15 cellular contexts compared by ENCODE assay signal in the genomic region with DNA sequence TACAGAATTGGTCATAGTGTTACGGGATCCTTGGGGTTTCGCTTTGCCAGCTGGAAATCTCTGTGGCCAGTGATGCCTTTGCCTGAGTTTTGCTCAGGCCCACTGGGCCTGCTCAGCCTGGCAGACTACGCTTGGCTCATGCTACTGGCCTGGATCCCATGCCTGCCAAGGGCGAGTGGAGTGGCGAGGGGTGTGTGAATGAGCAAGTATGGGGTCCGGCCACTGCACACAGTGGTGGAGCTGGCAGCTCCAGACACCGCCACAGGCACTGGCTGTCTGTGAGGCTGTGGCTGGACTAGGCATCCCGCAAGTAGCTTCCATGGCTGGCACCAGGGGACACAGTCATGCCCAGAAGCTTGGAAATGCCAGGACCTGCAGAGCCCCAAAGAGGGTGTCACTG.
DNase-seq lines count a peak whose midpoint lies in the region; ATAC-seq and TF ChIP-seq lines count a peak whose summit lies in the region.
"Had no signal": no experiment of that assay in that cellular context is flagged by ENCODE, and none has a peak within 500 bp of the region (broad histone marks: within the 10 kb centered on the region; RNA-seq: fewer than 3 reads in every experiment).

No MANE protein-coding gene starts in this region.

- no peak overlapping the region for H3K14ac ChIP-seq in mesenchymal stem cell (ENCODE audit: low read length in 2 of 2)

- H3K4me1 ChIP-seq in mesenchymal stem cell (ENCODE audit: control insufficient read depth, insufficient read depth, low read depth, low read length) (peaks cover 3% of the 10 kb centered on the region), Caco-2 (peaks cover 7% of the 10 kb centered on the region)
- H3K4me1 ChIP-seq in CD8-positive, alpha-beta memory T cell (ENCODE audit: insufficient read depth, low read length): no peaks in the 10 kb centered on the region

- H2AK5ac ChIP-seq in mesenchymal stem cell (ENCODE audit: low read length, severe bottlenecking): no peak overlapping the region

- H3K4ac ChIP-seq in mesenchymal stem cell (ENCODE audit: low read depth in 1 of 2, low read length in 2 of 2): no peak overlapping the region

- no peak overlapping the region for H3K23ac ChIP-seq in mesenchymal stem cell (ENCODE audit: low read length in 2 of 2)

- H3K18ac ChIP-seq in mesenchymal stem cell (ENCODE audit: low read depth in 1 of 2, low read length in 2 of 2): peak overlapping the region in 1 of 2 experiments; percentile 13

- H3K4me2 ChIP-seq in mesenchymal stem cell (ENCODE audit: low read length, poor library complexity, severe bottlenecking): no peak overlapping the region

- H3K9me3 ChIP-seq in mesenchymal stem cell (ENCODE audit: control insufficient read depth, low read length): no peaks in the 10 kb centered on the region
- no peaks in the 10 kb centered on the region for H3K9me3 ChIP-seq in Caco-2
- no peaks in the 10 kb centered on the region for H3K9me3 ChIP-seq in CD8-positive, alpha-beta memory T cell (ENCODE audit: low read length)

- no peak overlapping the region for H2AFZ ChIP-seq in mesenchymal stem cell (ENCODE audit: low read depth, low read length)

- H3K36me3 ChIP-seq in mesenchymal stem cell (ENCODE audit: control insufficient read depth in 1 of 2, insufficient read depth in 2 of 2, low read depth in 1 of 2, low read length in 2 of 2) (no peaks in the 10 kb centered on the region), Caco-2 (ENCODE audit: control insufficient read depth, insufficient read depth, low read length) (no peaks in the 10 kb centered on the region)
- no peaks in the 10 kb centered on the region for H3K36me3 ChIP-seq in CD8-positive, alpha-beta memory T cell (ENCODE audit: insufficient read depth, low read length)

- peak overlapping the region; percentile 38 to 51 for H2BK12ac ChIP-seq in mesenchymal stem cell (ENCODE audit: low read length in 2 of 2)

- no peak overlapping the region for H2BK120ac ChIP-seq in mesenchymal stem cell (ENCODE audit: low read depth, low read length)

- H3K27me3 ChIP-seq in mesenchymal stem cell (ENCODE audit: control insufficient read depth in 1 of 2, insufficient read depth in 1 of 2, low read length in 2 of 2) (no peaks in the 10 kb centered on the region), Caco-2 (replicated peaks; ENCODE audit: control insufficient read depth, insufficient read depth, low read length) (no peaks in the 10 kb centered on the region)
- H3K27me3 ChIP-seq in CD8-positive, alpha-beta memory T cell (ENCODE audit: insufficient read depth, low read length, poor library complexity, severe bottlenecking): no peaks in the 10 kb centered on the region

- no peak overlapping the region for H3K9ac ChIP-seq in mesenchymal stem cell (ENCODE audit: low read length)

- peaks cover 10% of the 10 kb centered on the region for H3K27me3 Mint-ChIP-seq in stimulated activated memory B cell treated with anti-CD40 and anti-IgM and Interleukin-4, amounts not matched to agents 10 μg/mL and 1 μg/mL and 100 μg/mL, for 72 hours
- H3K27me3 Mint-ChIP-seq in Caco-2 (ENCODE audit: insufficient read depth, unreplicated experiment): no peaks in the 10 kb centered on the region
- H3K27me3 Mint-ChIP-seq in CD8-positive, alpha-beta memory T cell: peaks cover 2 to 9% of the 10 kb centered on the region in 2 donors

- BruUV-seq in Caco-2 (replicated peaks; lab: Mats Ljungman, UMichigan): no TSS peak

- H3K4me1 Mint-ChIP-seq in stimulated activated memory B cell treated with anti-CD40 and anti-IgM and Interleukin-4, amounts not matched to agents 10 μg/mL and 1 μg/mL and 100 μg/mL, for 72 hours: no peaks in the 10 kb centered on the region
- peaks cover 8% of the 10 kb centered on the region for H3K4me1 Mint-ChIP-seq in Caco-2 (ENCODE audit: low read depth, unreplicated experiment)
- H3K4me1 Mint-ChIP-seq in CD8-positive, alpha-beta memory T cell: peaks cover 0 to 7% (median 0%) of the 10 kb centered on the region in 3 donors

- peak; percentile 66 for DNase-seq in Ammon's horn (ENCODE audit: low spot score)
- DNase-seq in anterior cingulate cortex (lab: John Stamatoyannopoulos, UW): peak in 44 of 58 donors; percentile 8 to 81 (median 47)
- DNase-seq in mesenchymal stem cell: no peak
- DNase-seq in Caco-2: no peak
- no peak for DNase-seq in kidney tubule cell (ENCODE audit: low spot score)
- DNase-seq in CD8-positive, alpha-beta memory T cell: no peak
- DNase-seq: COR-L47, EL, H9, NCI-H1417 treated with DMSO at 0.1 percent for 48 hours, NCI-H2029 treated with DMSO at 0.1 percent for 48 hours, NCI-H774, PC-3 had no signal

- H3K27ac Mint-ChIP-seq in stimulated activated memory B cell treated with anti-CD40 and anti-IgM and Interleukin-4, amounts not matched to agents 10 μg/mL and 1 μg/mL and 100 μg/mL, for 72 hours: no peak overlapping the region
- no peak overlapping the region for H3K27ac Mint-ChIP-seq in Caco-2 (ENCODE audit: unreplicated experiment)
- no peak overlapping the region for H3K27ac Mint-ChIP-seq in CD8-positive, alpha-beta memory T cell

- H3K36me3 Mint-ChIP-seq in stimulated activated memory B cell treated with anti-CD40 and anti-IgM and Interleukin-4, amounts not matched to agents 10 μg/mL and 1 μg/mL and 100 μg/mL, for 72 hours: no peaks in the 10 kb centered on the region
- H3K36me3 Mint-ChIP-seq in Caco-2 (ENCODE audit: insufficient read depth, unreplicated experiment): no peaks in the 10 kb centered on the region
- no peaks in the 10 kb centered on the region for H3K36me3 Mint-ChIP-seq in CD8-positive, alpha-beta memory T cell

- peak overlapping the region; percentile 53 for H4K91ac ChIP-seq in mesenchymal stem cell (ENCODE audit: low read length)

- intact Hi-C loops in Caco-2 (cut with micrococcal nuclease; ENCODE audit: unreplicated experiment): no loop called here

- peak; percentile 5 for ATAC-seq in stimulated activated memory B cell treated with anti-CD40 and anti-IgM and Interleukin-4, amounts not matched to agents 10 μg/mL and 1 μg/mL and 100 μg/mL, for 72 hours
- ATAC-seq: PC-3 had no signal

- no peak overlapping the region for H2BK5ac ChIP-seq in mesenchymal stem cell (ENCODE audit: low read depth, low read length, poor library complexity, severe bottlenecking)

- no peak overlapping the region for H3K4me3 Mint-ChIP-seq in stimulated activated memory B cell treated with anti-CD40 and anti-IgM and Interleukin-4, amounts not matched to agents 10 μg/mL and 1 μg/mL and 100 μg/mL, for 72 hours
- H3K4me3 Mint-ChIP-seq in Caco-2 (ENCODE audit: unreplicated experiment): no peak overlapping the region
- H3K4me3 Mint-ChIP-seq in CD8-positive, alpha-beta memory T cell: no peak overlapping the region
- H3K4me3 Mint-ChIP-seq: H9 had no signal

- H4K8ac ChIP-seq in mesenchymal stem cell (ENCODE audit: low read length): no peak overlapping the region

- no peak overlapping the region for H3K4me3 ChIP-seq in mesenchymal stem cell (ENCODE audit: insufficient read depth in 1 of 2, low read depth in 1 of 2, low read length in 2 of 2)
- H3K4me3 ChIP-seq in Caco-2 (ENCODE audit: low read depth, low read length): no peak overlapping the region
- H3K4me3 ChIP-seq in CD8-positive, alpha-beta memory T cell (ENCODE audit: low read length): no peak overlapping the region

- H2BK15ac ChIP-seq in mesenchymal stem cell (ENCODE audit: low read depth, poor library complexity, severe bottlenecking): peak overlapping the region; percentile 82

- CTCF ChIA-PET in Caco-2 (lab: Charles Lee): no interaction called here
- CTCF ChIA-PET in CD8-positive, alpha-beta memory T cell (lab: Charles Lee): interaction anchor here (1.0 kb wide), 1 partner anchor 21 kb away, joined by 3 read pairs; no protein-coding TSS in a partner anchor

- H3K9me3 Mint-ChIP-seq in stimulated activated memory B cell treated with anti-CD40 and anti-IgM and Interleukin-4, amounts not matched to agents 10 μg/mL and 1 μg/mL and 100 μg/mL, for 72 hours: peaks cover 4% of the 10 kb centered on the region
- peaks cover 7% of the 10 kb centered on the region for H3K9me3 Mint-ChIP-seq in Caco-2 (ENCODE audit: unreplicated experiment)
- peaks cover 0 to under 1% (median 0%) of the 10 kb centered on the region in 5 donors for H3K9me3 Mint-ChIP-seq in CD8-positive, alpha-beta memory T cell

- WGBS in mesenchymal stem cell: 98% methylated on average over 8 of the region's 8 CpGs

- POLR2A ChIA-PET in Caco-2 (lab: Charles Lee): no interaction called here
- POLR2A ChIA-PET in CD8-positive, alpha-beta memory T cell (lab: Charles Lee): no interaction called here

- no peak for TF ChIP-seq CTCF in Caco-2 (IDR thresholded peaks at IDR 0.05; ENCODE audit: insufficient read depth in 1 of 2, low read depth in 1 of 2, low read length in 1 of 2, severe bottlenecking in 1 of 2, unreplicated experiment in 1 of 2)

- no peaks in the 10 kb centered on the region for H3K79me1 ChIP-seq in mesenchymal stem cell (replicated peaks; ENCODE audit: low read length, poor library complexity, severe bottlenecking)

- H3K27ac ChIP-seq in mesenchymal stem cell (ENCODE audit: low read length, poor library complexity, severe bottlenecking): no peak overlapping the region
- no peak overlapping the region for H3K27ac ChIP-seq in CD8-positive, alpha-beta memory T cell (ENCODE audit: low read depth, low read length)
- H3K27ac ChIP-seq: RWPE1 had no signal

Comparison
In these comparisons a context has a peak if more than half of its experiments do, and no peak if none do; other contexts are left out.
1. DNase-seq: peak in Ammon's horn (single experiment) and anterior cingulate cortex (44 of 58); none in mesenchymal stem cell (single experiment), Caco-2 (0 of 2), kidney tubule cell (single experiment) and CD8-positive, alpha-beta memory T cell (0 of 5).